Comparison of ENCODE assay signal across 1 cellular context in the genomic region with DNA sequence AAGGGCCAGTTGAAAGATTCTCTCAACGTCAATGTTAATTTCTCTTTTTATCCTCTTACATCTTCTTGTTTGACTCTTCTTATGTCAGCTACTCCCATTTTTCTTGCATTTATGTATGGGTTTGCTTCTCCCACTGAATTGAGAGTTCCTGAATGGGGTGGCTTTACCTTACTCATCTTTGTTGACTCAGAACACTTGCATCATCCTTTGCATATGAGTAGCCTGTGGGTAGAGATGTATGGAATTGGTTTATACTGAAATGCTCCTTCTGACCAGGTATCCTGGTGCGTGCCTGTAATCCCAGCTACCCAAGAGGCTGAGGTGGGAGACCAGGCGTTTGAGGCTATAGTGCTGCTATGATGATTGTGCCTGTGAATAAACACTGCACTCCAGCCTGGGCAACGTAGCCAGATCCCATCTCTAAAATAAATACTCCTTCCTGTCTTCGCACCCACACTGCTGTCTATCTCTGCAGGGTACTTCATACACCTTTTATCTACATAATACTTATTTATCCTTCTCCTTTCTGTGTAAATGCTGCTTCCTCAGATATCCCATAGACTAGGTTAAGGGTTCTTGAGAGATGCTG.
TF ChIP-seq lines count a peak whose summit lies in the region.

No MANE protein-coding gene starts in this region.

TF ChIP-seq in H1, 55 proteins besides CTCF, POLR2A, EP300 and RAD21:
- TF ChIP-seq SP1 (IDR thresholded peaks at IDR 0.05; ENCODE audit: low read depth, low read length) (no peak), KDM1A (IDR thresholded peaks at IDR 0.05; ENCODE audit: borderline replicate concordance, low read length) (peak; percentile 54; the same call in 1 of the 2 replicates)
